In genomic region chr18:63439334-63439733, GRCh38 we compare ENCODE assay signal across 8 cellular contexts. TPM values are rescaled to one million over a fixed set of nuclear protein-coding genes. Genes with fewer than 3 reads are reported as not detected.
DNase-seq lines count a peak whose midpoint lies in the region; ATAC-seq, FAIRE-seq and TF ChIP-seq lines count a peak whose summit lies in the region.

No MANE protein-coding gene starts in this region.

- H3K36me3 Mint-ChIP-seq in CD14-positive monocyte = no peaks in the 10 kb centered on the region
- no peaks in the 10 kb centered on the region for H3K36me3 Mint-ChIP-seq in astrocyte (ENCODE audit: low read depth, unreplicated experiment)

- H3K4me3 ChIP-seq in astrocyte (ENCODE audit: insufficient read depth, low read depth, low read length) (no peak overlapping the region), right atrium auricular region (no peak overlapping the region)

- H3K9me3 Mint-ChIP-seq in CD14-positive monocyte = peaks cover 0 to 2% (median 0%) of the 10 kb centered on the region in 7 donors
- no peaks in the 10 kb centered on the region for H3K9me3 Mint-ChIP-seq in astrocyte (ENCODE audit: unreplicated experiment)

- no peaks in the 10 kb centered on the region for H3K9me3 ChIP-seq in astrocyte (ENCODE audit: insufficient read depth, low read depth, low read length)
- no peaks in the 10 kb centered on the region for H3K9me3 ChIP-seq in right atrium auricular region

- DNase-seq in CD14-positive monocyte (ENCODE audit: low spot score) (peak; percentile 50), NAMALWA (ENCODE audit: low spot score) (peak; percentile 77), SKM-1 (lab: John Stamatoyannopoulos, UW; ENCODE audit: unreplicated experiment) (peak; percentile 39), astrocyte (ENCODE audit: low read depth) (peak; percentile 41), right atrium auricular region (ENCODE audit: low spot score) (peak; percentile 73), sciatic nerve (ENCODE audit: low spot score) (no peak)

- H3K27ac Mint-ChIP-seq in CD14-positive monocyte (peak overlapping the region in 4 of 7 donors; percentile 30 to 97 (median 52)), astrocyte (ENCODE audit: unreplicated experiment) (no peak overlapping the region)

- peak; percentile 70 for FAIRE-seq in astrocyte (lab: Jason Lieb, UNC)

- H3K27me3 ChIP-seq in astrocyte (ENCODE audit: insufficient read depth, low read length) = peaks cover 11% of the 10 kb centered on the region
- no peaks in the 10 kb centered on the region for H3K27me3 ChIP-seq in right atrium auricular region

- H4K20me1 ChIP-seq in astrocyte (ENCODE audit: insufficient read depth, low read length) = no peaks in the 10 kb centered on the region

- no peaks in the 10 kb centered on the region for H3K79me2 ChIP-seq in astrocyte (ENCODE audit: insufficient read depth, low read length)

- peak; percentile 72 for ATAC-seq in GM19395 (IDR thresholded peaks at IDR 0.05; ENCODE audit: unreplicated experiment)
- peak; percentile 70 for ATAC-seq in sciatic nerve
- no peak for ATAC-seq in HG03045 (IDR thresholded peaks at IDR 0.05; ENCODE audit: unreplicated experiment)

- no peak overlapping the region for H3K9ac ChIP-seq in astrocyte (ENCODE audit: low read length)

- H3K4me1 ChIP-seq in astrocyte (ENCODE audit: insufficient read depth, low read length) = no peaks in the 10 kb centered on the region
- H3K4me1 ChIP-seq in right atrium auricular region = no peaks in the 10 kb centered on the region

- no peak overlapping the region for H3K4me2 ChIP-seq in astrocyte (ENCODE audit: low read length)

- TF ChIP-seq CTCF in CD14-positive monocyte (IDR thresholded peaks at IDR 0.05) (peak; percentile 92), astrocyte (IDR thresholded peaks at IDR 0.05; ENCODE audit: insufficient read depth, low read depth, low read length) (peak; percentile 89), right atrium auricular region (IDR thresholded peaks at IDR 0.05) (peak; percentile 71 to 84)

- H3K36me3 ChIP-seq in astrocyte (ENCODE audit: insufficient read depth, low read length) (no peaks in the 10 kb centered on the region), right atrium auricular region (no peaks in the 10 kb centered on the region)

- H3K27ac ChIP-seq in astrocyte (ENCODE audit: low read depth, low read length) (no peak overlapping the region), right atrium auricular region (no peak overlapping the region)

- intact Hi-C loops in CD14-positive monocyte (cut with micrococcal nuclease) = loop anchor here (5.0 to 10.0 kb wide), 2 partner anchors 305 to 422 kb away; no protein-coding TSS in a partner anchor
- intact Hi-C loops in sciatic nerve (cut with DNase I) = no loop called here

- H3K4me1 Mint-ChIP-seq in CD14-positive monocyte (peaks cover 34% of the 10 kb centered on the region), astrocyte (ENCODE audit: low read depth, unreplicated experiment) (peaks cover 8% of the 10 kb centered on the region)

- H2AFZ ChIP-seq in astrocyte (ENCODE audit: low read depth, low read length) = peak overlapping the region; percentile 53

- H3K4me3 Mint-ChIP-seq in CD14-positive monocyte (no peak overlapping the region), astrocyte (ENCODE audit: unreplicated experiment) (no peak overlapping the region)

- peaks cover 0 to 3% (median 2%) of the 10 kb centered on the region in 3 donors for H3K27me3 Mint-ChIP-seq in CD14-positive monocyte (ENCODE audit: low read depth in 3 of 3)
- peaks cover 6% of the 10 kb centered on the region for H3K27me3 Mint-ChIP-seq in astrocyte (ENCODE audit: low read depth, unreplicated experiment)

RNA-seq across cellular contexts. Expression of gene VPS4B, which starts 17.1 kb away (rescaled TPM):
- 10 to 100 TPM; 26.7 to 48.8 TPM for polyA plus RNA-seq in CD14-positive monocyte
- 59.2 and 65.5 TPM in 2 replicates for total RNA-seq in astrocyte
- total RNA-seq in right atrium auricular region = 10 to 100 TPM; 14.1 to 16.4 TPM
- 60.4 TPM for total RNA-seq in sciatic nerve

RNA-seq across cellular contexts. Expression of gene SERPINB5, which starts 37.4 kb away (rescaled TPM):
- not detected for polyA plus RNA-seq in CD14-positive monocyte
- total RNA-seq in astrocyte (0.38 TPM in 1 of 2 replicates, not detected in the other), right atrium auricular region (not detected), sciatic nerve (not detected)
